Comparison of ENCODE assay signal across 1 cellular context in the genomic region with DNA sequence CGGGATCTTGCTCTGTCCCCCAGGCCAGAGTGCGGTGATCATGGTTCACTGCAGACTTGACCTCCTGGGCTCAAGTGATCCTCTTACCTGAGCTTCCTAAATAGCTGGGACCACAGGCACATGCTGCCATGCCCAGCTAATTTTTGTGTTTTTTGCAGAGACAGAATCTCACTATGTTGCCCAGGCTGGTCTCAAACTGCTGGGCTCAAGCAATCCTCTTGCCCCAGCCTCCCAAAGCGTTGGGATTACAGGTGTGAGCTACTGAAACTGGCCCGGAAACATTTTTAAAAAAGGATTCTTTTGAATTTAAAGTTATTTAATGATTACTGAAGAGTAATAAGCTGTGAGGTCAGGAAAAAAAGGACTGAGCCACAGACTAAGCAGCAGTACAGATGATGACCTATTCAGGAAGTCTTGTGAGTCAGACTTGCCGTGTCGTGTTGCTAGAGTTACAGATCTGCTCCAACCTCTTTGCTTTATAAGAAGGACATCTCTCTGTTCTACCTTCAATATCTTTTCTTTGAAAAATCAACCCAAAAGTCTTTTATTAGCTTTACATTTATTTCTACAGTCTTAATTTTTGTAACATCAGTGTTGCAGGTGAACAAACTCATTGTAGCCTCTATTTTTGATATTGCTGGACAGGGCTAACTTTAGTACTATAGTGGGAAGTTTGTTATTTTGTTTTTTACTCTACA.
TF ChIP-seq lines count a peak whose summit lies in the region.

No MANE protein-coding gene starts in this region.

TF ChIP-seq in liver, 16 proteins besides CTCF, POLR2A, EP300 and RAD21 (continued from another document):
- TF ChIP-seq SP1 (IDR thresholded peaks at IDR 0.05): no peak
